Comparison of ENCODE assay signal across 25 cellular contexts in the genomic region with DNA sequence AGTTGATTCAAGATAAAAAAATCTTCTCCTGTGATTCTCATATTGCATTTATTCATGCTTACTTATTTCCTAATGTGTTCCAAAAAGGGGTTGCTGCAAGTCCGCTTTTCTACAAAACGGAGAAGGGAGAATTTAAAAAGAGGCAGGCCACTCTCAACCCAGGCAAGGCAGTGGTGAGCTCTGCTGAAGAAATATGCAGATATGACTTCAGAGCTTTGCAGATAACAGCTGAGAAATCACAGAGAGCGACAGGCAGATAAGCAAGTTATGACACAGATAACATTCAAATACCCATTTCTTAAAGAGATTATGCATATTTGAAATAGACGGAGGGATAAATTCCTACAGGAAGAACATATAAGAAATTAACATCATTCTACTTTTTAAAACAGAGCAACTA.
A peak's percentile ranks its signal among the peaks of the same experiment; 100 is the strongest.
DNase-seq lines count a peak whose midpoint lies in the region; ATAC-seq and TF ChIP-seq lines count a peak whose summit lies in the region.
"Had no signal": no experiment of that assay in that cellular context is flagged by ENCODE, and none has a peak within 500 bp of the region (broad histone marks: within the 10 kb centered on the region; RNA-seq: fewer than 3 reads in every experiment).

No MANE protein-coding gene starts in this region.

- DNase-seq in Right ventricle myocardium inferior (ENCODE audit: missing footprints) (no peak), heart left ventricle (no peak), mesenchymal stem cell (no peak), MG63 (no peak)
- DNase-seq in activated T-helper 2 cell treated with anti-CD3 and anti-CD28 coated beads, Interferon-gamma antibody, Interleukin-2, Interleukin-4, amounts not matched to agents 10 μg/mL and 5 μg/mL and 100 μg/mL, durations not matched to agents 14 hours and 24 hours and 36 hours (ENCODE audit: low spot score): no peak
- no peak for DNase-seq in stimulated activated effector memory CD8-positive, alpha-beta T cell treated with anti-CD3 and anti-CD28 coated beads, Interleukin-12 subunit alpha, Interleukin-12 subunit beta, amount 100 ng/mL, for 72 hours (ENCODE audit: low spot score in 2 of 2)
- DNase-seq: activated CD4-positive, CD25-positive, alpha-beta regulatory T cell treated with anti-CD3 and anti-CD28 coated beads, Interleukin-2, amount 50 U/mL, for 72 hours; activated T-cell treated with anti-CD3 and anti-CD28 coated beads, Interleukin-2, amount 50 U/mL, for 1 hour; amygdala; DMS53; effector CD4-positive, alpha-beta T cell; hypothalamus; naive B cell; NCI-H2029 treated with DMSO at 0.1 percent for 48 hours; NCI-H2227 treated with DMSO at 0.1 percent for 48 hours; NCI-H69; nucleus accumbens; SJCRH30 had no signal

- WGBS in heart left ventricle, 4 donors: 31 to 43% (median 39%) methylated on average over 4 of the region's 4 CpGs
- 65% methylated on average over 2 of the region's 4 CpGs for WGBS in mesenchymal stem cell

- ATAC-seq in Right ventricle myocardium inferior: peak; percentile 31
- ATAC-seq in heart left ventricle: no peak
- no peak for ATAC-seq in stimulated activated effector memory CD8-positive, alpha-beta T cell treated with anti-CD3 and anti-CD28 coated beads, Interleukin-12 subunit alpha, Interleukin-12 subunit beta, amount 100 ng/mL, for 72 hours
- ATAC-seq in GM19463 (IDR thresholded peaks at IDR 0.05; ENCODE audit: unreplicated experiment): no peak
- ATAC-seq: left lobe of liver had no signal

- no peak overlapping the region for H2BK12ac ChIP-seq in mesenchymal stem cell (ENCODE audit: low read length in 2 of 2)

- H3K36me3 ChIP-seq in heart left ventricle (no peaks in the 10 kb centered on the region), mesenchymal stem cell (ENCODE audit: control insufficient read depth in 1 of 2, insufficient read depth in 2 of 2, low read depth in 1 of 2, low read length in 2 of 2) (no peaks in the 10 kb centered on the region), MG63 (no peaks in the 10 kb centered on the region)
- H3K36me3 ChIP-seq: HAP-1, Peyer's patch, SJCRH30 had no signal

- H3K9me3 Mint-ChIP-seq in activated T-helper 2 cell treated with anti-CD3 and anti-CD28 coated beads, Interferon-gamma antibody, Interleukin-2, Interleukin-4, amounts not matched to agents 10 μg/mL and 5 μg/mL and 100 μg/mL, durations not matched to agents 14 hours and 24 hours and 36 hours: no peaks in the 10 kb centered on the region
- peaks cover 2% of the 10 kb centered on the region for H3K9me3 Mint-ChIP-seq in stimulated activated effector memory CD8-positive, alpha-beta T cell treated with anti-CD3 and anti-CD28 coated beads, Interleukin-12 subunit alpha, Interleukin-12 subunit beta, amount 100 ng/mL, for 72 hours
- H3K9me3 Mint-ChIP-seq: naive B cell; stimulated activated naive CD8-positive, alpha-beta T cell treated with anti-CD3 and anti-CD28 coated beads, Interleukin-15, amount 100 ng/mL, for 72 hours had no signal

- peak overlapping the region; percentile 42 for H3K9ac ChIP-seq in mesenchymal stem cell (ENCODE audit: low read length)

- H3K4me1 ChIP-seq in heart left ventricle (peaks cover 0 to 16% (median 0%) of the 10 kb centered on the region in 12 donors), mesenchymal stem cell (ENCODE audit: control insufficient read depth, insufficient read depth, low read depth, low read length) (no peaks in the 10 kb centered on the region)
- H3K4me1 ChIP-seq: HAP-1, Peyer's patch, SJCRH30 had no signal

- H2BK5ac ChIP-seq in mesenchymal stem cell (ENCODE audit: low read depth, low read length, poor library complexity, severe bottlenecking): no peak overlapping the region

- H3K9me3 ChIP-seq in heart left ventricle (no peaks in the 10 kb centered on the region), mesenchymal stem cell (ENCODE audit: control insufficient read depth, low read length) (no peaks in the 10 kb centered on the region), MG63 (no peaks in the 10 kb centered on the region)
- H3K9me3 ChIP-seq: Peyer's patch, SJCRH30 had no signal

- no peak overlapping the region for H2BK120ac ChIP-seq in mesenchymal stem cell (ENCODE audit: low read depth, low read length)

- H3K27me3 Mint-ChIP-seq in activated T-helper 2 cell treated with anti-CD3 and anti-CD28 coated beads, Interferon-gamma antibody, Interleukin-2, Interleukin-4, amounts not matched to agents 10 μg/mL and 5 μg/mL and 100 μg/mL, durations not matched to agents 14 hours and 24 hours and 36 hours (ENCODE audit: low read depth): no peaks in the 10 kb centered on the region
- H3K27me3 Mint-ChIP-seq: stimulated activated naive CD8-positive, alpha-beta T cell treated with anti-CD3 and anti-CD28 coated beads, Interleukin-15, amount 100 ng/mL, for 72 hours had no signal

- no peak overlapping the region for H2AK5ac ChIP-seq in mesenchymal stem cell (ENCODE audit: low read length, severe bottlenecking)

- H4K8ac ChIP-seq in mesenchymal stem cell (ENCODE audit: low read length): no peak overlapping the region

- no peak overlapping the region for H3K18ac ChIP-seq in mesenchymal stem cell (ENCODE audit: low read depth in 1 of 2, low read length in 2 of 2)

- H3K27me3 ChIP-seq in heart left ventricle (no peaks in the 10 kb centered on the region), mesenchymal stem cell (ENCODE audit: control insufficient read depth in 1 of 2, insufficient read depth in 1 of 2, low read length in 2 of 2) (peaks cover 6 to 10% of the 10 kb centered on the region in 2 experiments), MG63 (peaks cover 11% of the 10 kb centered on the region)
- H3K27me3 ChIP-seq: Peyer's patch, SJCRH30 had no signal

- H3K4me3 ChIP-seq in heart left ventricle (no peak overlapping the region), mesenchymal stem cell (ENCODE audit: insufficient read depth in 1 of 2, low read depth in 1 of 2, low read length in 2 of 2) (peak overlapping the region in 1 of 2 experiments; percentile 34), MG63 (no peak overlapping the region)
- H3K4me3 ChIP-seq: HAP-1, Peyer's patch, SJCRH30, skin epidermis had no signal

- H3K14ac ChIP-seq in mesenchymal stem cell (ENCODE audit: low read length in 2 of 2): no peak overlapping the region

- H3K4me3 Mint-ChIP-seq in activated T-helper 2 cell treated with anti-CD3 and anti-CD28 coated beads, Interferon-gamma antibody, Interleukin-2, Interleukin-4, amounts not matched to agents 10 μg/mL and 5 μg/mL and 100 μg/mL, durations not matched to agents 14 hours and 24 hours and 36 hours (ENCODE audit: low read depth): peak overlapping the region; percentile 9
- H3K4me3 Mint-ChIP-seq in stimulated activated effector memory CD8-positive, alpha-beta T cell treated with anti-CD3 and anti-CD28 coated beads, Interleukin-12 subunit alpha, Interleukin-12 subunit beta, amount 100 ng/mL, for 72 hours: no peak overlapping the region
- H3K4me3 Mint-ChIP-seq: B cell; naive B cell; stimulated activated naive CD8-positive, alpha-beta T cell treated with anti-CD3 and anti-CD28 coated beads, Interleukin-15, amount 100 ng/mL, for 72 hours had no signal

- no peak overlapping the region for H3K4ac ChIP-seq in mesenchymal stem cell (ENCODE audit: low read depth in 1 of 2, low read length in 2 of 2)

- H3K27ac ChIP-seq in heart left ventricle: no peak overlapping the region
- H3K27ac ChIP-seq in mesenchymal stem cell (ENCODE audit: low read length, poor library complexity, severe bottlenecking): no peak overlapping the region
- H3K27ac ChIP-seq: SJCRH30 had no signal

- H4K91ac ChIP-seq in mesenchymal stem cell (ENCODE audit: low read length): no peak overlapping the region

- peaks cover 68% of the 10 kb centered on the region for H3K4me1 Mint-ChIP-seq in activated T-helper 2 cell treated with anti-CD3 and anti-CD28 coated beads, Interferon-gamma antibody, Interleukin-2, Interleukin-4, amounts not matched to agents 10 μg/mL and 5 μg/mL and 100 μg/mL, durations not matched to agents 14 hours and 24 hours and 36 hours (ENCODE audit: low read depth)
- peaks cover 59% of the 10 kb centered on the region for H3K4me1 Mint-ChIP-seq in stimulated activated effector memory CD8-positive, alpha-beta T cell treated with anti-CD3 and anti-CD28 coated beads, Interleukin-12 subunit alpha, Interleukin-12 subunit beta, amount 100 ng/mL, for 72 hours
- H3K4me1 Mint-ChIP-seq: B cell, naive B cell had no signal

- no peaks in the 10 kb centered on the region for H3K79me1 ChIP-seq in mesenchymal stem cell (replicated peaks; ENCODE audit: low read length, poor library complexity, severe bottlenecking)

- intact Hi-C loops in Right ventricle myocardium inferior (cut with DNase I): no loop called here
- intact Hi-C loops in heart left ventricle (cut with DNase I): no loop called here
- intact Hi-C loops in activated T-helper 2 cell treated with anti-CD3 and anti-CD28 coated beads, Interferon-gamma antibody, Interleukin-2, Interleukin-4, amounts not matched to agents 10 μg/mL and 5 μg/mL and 100 μg/mL, durations not matched to agents 14 hours and 24 hours and 36 hours (cut with micrococcal nuclease): loop anchor here (1.0 to 10.0 kb wide), 9 partner anchors 62 to 1337 kb away; partner anchors contain the start of genes ATP1B1, BLZF1, F5 and NME7

- no peak overlapping the region for H3K23ac ChIP-seq in mesenchymal stem cell (ENCODE audit: low read length in 2 of 2)

- peaks cover 4% of the 10 kb centered on the region for H3K36me3 Mint-ChIP-seq in activated T-helper 2 cell treated with anti-CD3 and anti-CD28 coated beads, Interferon-gamma antibody, Interleukin-2, Interleukin-4, amounts not matched to agents 10 μg/mL and 5 μg/mL and 100 μg/mL, durations not matched to agents 14 hours and 24 hours and 36 hours (ENCODE audit: low read depth)
- peaks cover 6% of the 10 kb centered on the region for H3K36me3 Mint-ChIP-seq in stimulated activated effector memory CD8-positive, alpha-beta T cell treated with anti-CD3 and anti-CD28 coated beads, Interleukin-12 subunit alpha, Interleukin-12 subunit beta, amount 100 ng/mL, for 72 hours
- H3K36me3 Mint-ChIP-seq: naive B cell had no signal

- TF ChIP-seq POLR2A in heart left ventricle (IDR thresholded peaks at IDR 0.05): no peak

- no peak overlapping the region for H2AFZ ChIP-seq in mesenchymal stem cell (ENCODE audit: low read depth, low read length)

- peak overlapping the region; percentile 92 for H3K27ac Mint-ChIP-seq in activated T-helper 2 cell treated with anti-CD3 and anti-CD28 coated beads, Interferon-gamma antibody, Interleukin-2, Interleukin-4, amounts not matched to agents 10 μg/mL and 5 μg/mL and 100 μg/mL, durations not matched to agents 14 hours and 24 hours and 36 hours
- H3K27ac Mint-ChIP-seq in stimulated activated effector memory CD8-positive, alpha-beta T cell treated with anti-CD3 and anti-CD28 coated beads, Interleukin-12 subunit alpha, Interleukin-12 subunit beta, amount 100 ng/mL, for 72 hours: peak overlapping the region; percentile 71
- H3K27ac Mint-ChIP-seq: B cell; naive B cell; stimulated activated naive CD8-positive, alpha-beta T cell treated with anti-CD3 and anti-CD28 coated beads, Interleukin-15, amount 100 ng/mL, for 72 hours had no signal

- H3K4me2 ChIP-seq in mesenchymal stem cell (ENCODE audit: low read length, poor library complexity, severe bottlenecking): no peak overlapping the region

- H2BK15ac ChIP-seq in mesenchymal stem cell (ENCODE audit: low read depth, poor library complexity, severe bottlenecking): no peak overlapping the region

- no peak for TF ChIP-seq CTCF in heart left ventricle (IDR thresholded peaks at IDR 0.05)
